Comparison of ENCODE assay signal across 8 cellular contexts in genomic region chr4:22389240-22389871, GRCh38.
DNase-seq lines count a peak whose midpoint lies in the region; ATAC-seq and TF ChIP-seq lines count a peak whose summit lies in the region.

No MANE protein-coding gene starts in this region.

- TF ChIP-seq CTCF in fibroblast of mammary gland (conservative IDR thresholded peaks at IDR 0.05; ENCODE audit: control insufficient read depth, insufficient read depth, low read depth, low read length): peak; percentile 86
- TF ChIP-seq CTCF in neural crest cell (conservative IDR thresholded peaks at IDR 0.05): peak; percentile 95

- CTCF ChIA-PET in activated naive CD4-positive, alpha-beta T cell treated with anti-CD3 and anti-CD28 coated beads, Interleukin-2, amount 10 ng/mL, durations not matched to agents 7 days and 5 days (lab: Charles Lee): interaction anchor here (0.7 to 6.3 kb wide), 15 partner anchors 8 to 1617 kb away, joined by 3 to 115 read pairs (median 4); no protein-coding TSS in a partner anchor

- H3K9me3 Mint-ChIP-seq in activated naive CD4-positive, alpha-beta T cell treated with anti-CD3 and anti-CD28 coated beads, Interleukin-2, amount 10 ng/mL, durations not matched to agents 7 days and 5 days: no peaks in the 10 kb centered on the region
- no peaks in the 10 kb centered on the region for H3K9me3 Mint-ChIP-seq in neural crest cell

- H3K36me3 Mint-ChIP-seq in activated naive CD4-positive, alpha-beta T cell treated with anti-CD3 and anti-CD28 coated beads, Interleukin-2, amount 10 ng/mL, durations not matched to agents 7 days and 5 days: no peaks in the 10 kb centered on the region
- peaks cover 9% of the 10 kb centered on the region for H3K36me3 Mint-ChIP-seq in neural crest cell (ENCODE audit: low read depth)

- no peaks in the 10 kb centered on the region for H3K4me1 Mint-ChIP-seq in activated naive CD4-positive, alpha-beta T cell treated with anti-CD3 and anti-CD28 coated beads, Interleukin-2, amount 10 ng/mL, durations not matched to agents 7 days and 5 days
- H3K4me1 Mint-ChIP-seq in neural crest cell: no peaks in the 10 kb centered on the region

- H3K4me3 Mint-ChIP-seq in activated naive CD4-positive, alpha-beta T cell treated with anti-CD3 and anti-CD28 coated beads, Interleukin-2, amount 10 ng/mL, durations not matched to agents 7 days and 5 days: no peak overlapping the region
- H3K4me3 Mint-ChIP-seq in neural crest cell: no peak overlapping the region

- H3K4me3 ChIP-seq in fibroblast of mammary gland (ENCODE audit: control insufficient read depth, low read depth, low read length): no peak overlapping the region

- H3K27ac Mint-ChIP-seq in activated naive CD4-positive, alpha-beta T cell treated with anti-CD3 and anti-CD28 coated beads, Interleukin-2, amount 10 ng/mL, durations not matched to agents 7 days and 5 days: no peak overlapping the region
- H3K27ac Mint-ChIP-seq in neural crest cell (ENCODE audit: unreplicated experiment): no peak overlapping the region

- DNase-seq in activated naive CD4-positive, alpha-beta T cell treated with anti-CD3 and anti-CD28 coated beads, Interleukin-2, amount 10 ng/mL, durations not matched to agents 7 days and 5 days: peak; percentile 64
- DNase-seq in activated naive CD4-positive, alpha-beta T cell treated with Interleukin-2 at 50 U/mL for 16 hours: no peak
- peak; percentile 46 to 66 for DNase-seq in NCI-H2081 (lab: John Stamatoyannopoulos, UW)
- peak; percentile 54 for DNase-seq in activated CD4-positive, alpha-beta T cell treated with anti-CD3 and anti-CD28 coated beads for 48 hours
- peak; percentile 86 for DNase-seq in fibroblast of mammary gland (ENCODE audit: low read depth)
- peak; percentile 44 for DNase-seq in neural crest cell (ENCODE audit: low read depth, low spot score)

- peak; percentile 73 for ATAC-seq in HG02623 (IDR thresholded peaks at IDR 0.05; ENCODE audit: unreplicated experiment)
- no peak for ATAC-seq in HG03097 (IDR thresholded peaks at IDR 0.05; ENCODE audit: low FRiP score, unreplicated experiment)

- H3K27me3 Mint-ChIP-seq in activated naive CD4-positive, alpha-beta T cell treated with anti-CD3 and anti-CD28 coated beads, Interleukin-2, amount 10 ng/mL, durations not matched to agents 7 days and 5 days: no peaks in the 10 kb centered on the region
- no peaks in the 10 kb centered on the region for H3K27me3 Mint-ChIP-seq in neural crest cell (ENCODE audit: low read depth)
